8 cellular contexts compared by ENCODE assay signal in the genomic region with DNA sequence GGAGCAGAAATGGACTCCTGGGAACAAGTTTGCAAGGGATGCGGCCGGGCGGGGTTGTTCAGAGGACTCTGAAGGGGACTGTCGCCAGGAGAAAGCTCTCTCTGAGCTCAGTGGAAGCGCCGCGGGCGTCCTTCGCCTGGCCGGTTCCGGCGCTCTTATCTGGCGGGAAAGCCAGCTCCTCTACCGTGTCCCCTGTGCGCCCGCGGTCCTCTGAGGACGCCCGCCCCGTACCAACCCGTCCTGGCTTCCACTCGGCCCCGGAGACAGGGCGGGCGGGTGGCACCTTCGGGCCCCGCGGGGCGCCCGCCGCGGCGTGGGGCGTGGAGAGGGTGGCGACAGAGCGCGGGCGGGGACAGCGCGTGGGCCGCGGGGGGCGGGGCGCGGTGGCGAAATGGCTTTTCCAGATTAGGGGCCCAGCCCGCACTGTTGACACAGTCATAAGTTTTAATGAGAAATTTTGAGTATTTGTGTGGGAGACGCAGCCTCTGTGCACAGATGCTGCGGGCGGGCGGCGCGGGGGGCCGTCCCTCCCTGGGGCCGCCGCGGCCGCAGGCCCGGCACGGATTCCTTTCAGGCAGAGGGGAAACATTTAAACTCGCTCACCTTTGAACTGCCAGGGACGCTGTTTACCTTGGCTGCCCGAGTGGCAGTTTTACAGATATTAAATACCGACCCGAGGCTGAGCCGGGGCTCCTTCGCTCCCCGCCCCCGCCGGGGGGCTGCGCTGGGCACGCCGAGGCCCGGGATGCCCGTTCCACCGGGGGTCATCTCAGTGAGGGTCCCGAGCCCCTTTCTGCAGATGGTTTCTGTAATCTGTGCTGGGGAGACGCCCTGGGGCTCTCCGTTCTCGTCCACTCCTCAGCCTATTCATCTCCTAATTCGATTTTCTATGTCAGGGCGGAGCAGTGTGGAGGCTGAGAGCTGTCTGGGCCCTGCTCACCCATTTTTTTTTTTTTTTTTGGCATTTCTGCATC.
DNase-seq lines count a peak whose midpoint lies in the region; ATAC-seq, FAIRE-seq and TF ChIP-seq lines count a peak whose summit lies in the region.

No MANE protein-coding gene starts in this region.

- H3K27me3 ChIP-seq in foreskin keratinocyte, result peaks cover 73% of the 10 kb centered on the region
- peaks cover 7% of the 10 kb centered on the region for H3K27me3 ChIP-seq in parathyroid adenoma (ENCODE audit: control insufficient read depth, insufficient read depth, low read length)

- no peaks in the 10 kb centered on the region for H3K36me3 ChIP-seq in parathyroid adenoma (ENCODE audit: control insufficient read depth, insufficient read depth, low read length)

- peaks cover 70% of the 10 kb centered on the region for H3K27me3 Mint-ChIP-seq in activated naive CD4-positive, alpha-beta T cell treated with anti-CD3 and anti-CD28 coated beads for 36 hours (ENCODE audit: low read depth)
- peaks cover 69% of the 10 kb centered on the region for H3K27me3 Mint-ChIP-seq in activated naive CD4-positive, alpha-beta T cell treated with anti-CD3 and anti-CD28 coated beads, Interleukin-2, amount 10 ng/mL, durations not matched to agents 7 days and 5 days

- DNase-seq in activated naive CD4-positive, alpha-beta T cell treated with anti-CD3 and anti-CD28 coated beads for 36 hours, result peak; percentile 31
- DNase-seq in activated naive CD4-positive, alpha-beta T cell treated with anti-CD3 and anti-CD28 coated beads, Interleukin-2, amount 10 ng/mL, durations not matched to agents 7 days and 5 days, result no peak
- DNase-seq in activated CD4-positive, alpha-beta T cell treated with anti-CD3 and anti-CD28 coated beads, Interleukin-2, amount 50 U/mL, for 4 hours, result peak; percentile 9 to 34
- DNase-seq in foreskin keratinocyte (no peak), T1000 (lab: John Stamatoyannopoulos, UW) (no peak), NCI-H526 treated with DMSO at 0.1 percent for 48 hours (lab: John Stamatoyannopoulos, UW) (no peak), HTR-8/SVneo (ENCODE audit: insufficient read length, low spot score) (no peak)

- H3K9ac ChIP-seq in parathyroid adenoma, result no peak overlapping the region

- CTCF ChIA-PET in activated naive CD4-positive, alpha-beta T cell treated with anti-CD3 and anti-CD28 coated beads for 36 hours (lab: Charles Lee), result interaction anchor here (1.8 kb wide), 1 partner anchor 71 kb away, joined by 7 read pairs; a partner anchor contains a TSS
- CTCF ChIA-PET in activated naive CD4-positive, alpha-beta T cell treated with anti-CD3 and anti-CD28 coated beads, Interleukin-2, amount 10 ng/mL, durations not matched to agents 7 days and 5 days (lab: Charles Lee), result interaction anchor here (0.6 to 1.0 kb wide), 2 partner anchors 9 to 22 kb away, joined by 3 read pairs; no protein-coding TSS in a partner anchor

- peak; percentile 26 for ATAC-seq in foreskin keratinocyte

- H3K4me1 ChIP-seq in foreskin keratinocyte (no peaks in the 10 kb centered on the region), parathyroid adenoma (no peaks in the 10 kb centered on the region)

- peaks cover 3% of the 10 kb centered on the region for H3K4me1 Mint-ChIP-seq in activated naive CD4-positive, alpha-beta T cell treated with anti-CD3 and anti-CD28 coated beads for 36 hours (ENCODE audit: low read depth)
- H3K4me1 Mint-ChIP-seq in activated naive CD4-positive, alpha-beta T cell treated with anti-CD3 and anti-CD28 coated beads, Interleukin-2, amount 10 ng/mL, durations not matched to agents 7 days and 5 days, result no peaks in the 10 kb centered on the region

- intact Hi-C loops in activated naive CD4-positive, alpha-beta T cell treated with anti-CD3 and anti-CD28 coated beads for 36 hours (cut with micrococcal nuclease), result loop anchor here (2.0 to 5.0 kb wide), 2 partner anchors 71 to 199 kb away; no protein-coding TSS in a partner anchor

- H3K4me3 ChIP-seq in parathyroid adenoma (ENCODE audit: low read depth, low read length), result peak overlapping the region; percentile 33

- peak overlapping the region; percentile 75 for H2AFZ ChIP-seq in parathyroid adenoma

- H3K4me3 Mint-ChIP-seq in activated naive CD4-positive, alpha-beta T cell treated with anti-CD3 and anti-CD28 coated beads for 36 hours, result peak overlapping the region; percentile 44
- no peak overlapping the region for H3K4me3 Mint-ChIP-seq in activated naive CD4-positive, alpha-beta T cell treated with anti-CD3 and anti-CD28 coated beads, Interleukin-2, amount 10 ng/mL, durations not matched to agents 7 days and 5 days

- FAIRE-seq in HTR-8/SVneo (lab: Jason Lieb, UNC), result no peak

- TF ChIP-seq CTCF in foreskin keratinocyte (conservative IDR thresholded peaks at IDR 0.05) (no peak), parathyroid adenoma (IDR thresholded peaks at IDR 0.05) (no peak)

- no peaks in the 10 kb centered on the region for H3K9me3 ChIP-seq in parathyroid adenoma (ENCODE audit: control insufficient read depth, low read length)

- peak overlapping the region; percentile 71 for H3K4me2 ChIP-seq in parathyroid adenoma (ENCODE audit: low read length)

- H3K36me3 Mint-ChIP-seq in activated naive CD4-positive, alpha-beta T cell treated with anti-CD3 and anti-CD28 coated beads for 36 hours (ENCODE audit: low read depth), result no peaks in the 10 kb centered on the region
- no peaks in the 10 kb centered on the region for H3K36me3 Mint-ChIP-seq in activated naive CD4-positive, alpha-beta T cell treated with anti-CD3 and anti-CD28 coated beads, Interleukin-2, amount 10 ng/mL, durations not matched to agents 7 days and 5 days

- no peak overlapping the region for H3K27ac Mint-ChIP-seq in activated naive CD4-positive, alpha-beta T cell treated with anti-CD3 and anti-CD28 coated beads for 36 hours
- H3K27ac Mint-ChIP-seq in activated naive CD4-positive, alpha-beta T cell treated with anti-CD3 and anti-CD28 coated beads, Interleukin-2, amount 10 ng/mL, durations not matched to agents 7 days and 5 days, result no peak overlapping the region

- no peak overlapping the region for H3K27ac ChIP-seq in foreskin keratinocyte
- H3K27ac ChIP-seq in parathyroid adenoma, result no peak overlapping the region

- no peaks in the 10 kb centered on the region for H3K9me3 Mint-ChIP-seq in activated naive CD4-positive, alpha-beta T cell treated with anti-CD3 and anti-CD28 coated beads for 36 hours
- no peaks in the 10 kb centered on the region for H3K9me3 Mint-ChIP-seq in activated naive CD4-positive, alpha-beta T cell treated with anti-CD3 and anti-CD28 coated beads, Interleukin-2, amount 10 ng/mL, durations not matched to agents 7 days and 5 days

- H3K79me2 ChIP-seq in parathyroid adenoma, result no peaks in the 10 kb centered on the region

Comparison
In these comparisons a context has a peak if more than half of its experiments do, and no peak if none do; other contexts are left out.
1. DNase-seq: peak in activated naive CD4-positive, alpha-beta T cell treated with anti-CD3 and anti-CD28 coated beads for 36 hours (single experiment) and activated CD4-positive, alpha-beta T cell treated with anti-CD3 and anti-CD28 coated beads, Interleukin-2, amount 50 U/mL, for 4 hours (2 of 2); none in activated naive CD4-positive, alpha-beta T cell treated with anti-CD3 and anti-CD28 coated beads, Interleukin-2, amount 10 ng/mL, durations not matched to agents 7 days and 5 days (single experiment), foreskin keratinocyte (0 of 2), T1000 (single experiment), NCI-H526 treated with DMSO at 0.1 percent for 48 hours (single experiment) and HTR-8/SVneo (single experiment).